Comparison of ENCODE assay signal across 22 cellular contexts in the genomic region with DNA sequence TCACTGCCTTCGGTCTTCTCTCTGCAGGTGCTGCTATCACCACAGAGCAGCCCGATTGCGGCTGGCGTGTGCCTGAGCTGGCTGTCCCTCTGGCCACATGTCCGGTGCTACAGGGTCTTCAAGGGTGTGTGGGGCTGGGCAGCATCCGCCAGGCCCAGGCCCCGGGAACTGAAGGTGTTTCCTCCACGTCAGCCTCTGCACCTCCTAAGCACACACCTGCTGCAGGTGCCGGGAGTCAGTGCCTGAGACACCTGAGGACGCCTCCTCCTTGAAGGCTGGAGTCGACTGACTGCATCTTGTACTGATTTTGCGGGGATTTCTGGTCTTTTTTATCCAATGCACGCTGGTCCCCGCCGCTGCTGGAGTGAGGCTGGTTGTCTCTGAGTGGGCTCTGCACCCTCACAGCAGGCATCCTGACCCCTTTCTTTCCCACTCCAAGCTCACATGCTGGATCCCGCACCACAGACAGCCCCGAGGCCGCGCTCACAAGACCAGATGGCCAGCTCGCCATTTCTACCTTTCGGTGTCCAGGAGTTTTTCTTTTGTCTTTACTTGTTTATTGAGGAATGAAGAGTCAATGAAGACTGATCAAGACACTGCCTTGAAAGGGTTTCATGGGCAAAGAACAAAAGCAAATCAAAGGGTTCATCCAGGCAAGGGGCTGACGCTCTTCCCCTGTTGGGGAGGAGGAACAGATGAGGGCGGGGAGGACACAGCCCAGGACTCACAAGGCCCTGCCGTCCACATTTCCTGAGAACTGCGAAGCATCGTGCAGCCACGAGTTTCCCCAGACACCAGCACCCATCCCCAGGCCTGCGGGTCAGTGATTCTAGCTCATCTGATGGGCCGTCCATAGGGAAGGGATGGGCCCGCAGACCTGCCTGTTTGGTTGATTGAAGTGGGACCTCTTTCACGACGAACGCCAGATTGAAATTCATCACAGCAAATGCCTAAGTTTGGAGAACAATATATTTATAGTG.
"Had no signal": no experiment of that assay in that cellular context is flagged by ENCODE, and none has a peak within 500 bp of the region (broad histone marks: within the 10 kb centered on the region; RNA-seq: fewer than 3 reads in every experiment).

No MANE protein-coding gene starts in this region.

- H3K9me3 ChIP-seq: SJCRH30 had no signal

- H3K27ac Mint-ChIP-seq: IgD-negative memory B cell had no signal

- H3K36me3 Mint-ChIP-seq: IgD-negative memory B cell had no signal

- H3K4me1 Mint-ChIP-seq: IgD-negative memory B cell had no signal

- H3K36me3 ChIP-seq: SJCRH30 had no signal

- H3K27ac ChIP-seq: KMS-11, SJCRH30 had no signal

- H3K4me3 Mint-ChIP-seq: IgD-negative memory B cell had no signal

- DNase-seq: Kasumi-1, MM.1S, NCI-H1105, NCI-H1417, NCI-H187, NCI-H2029, NCI-H2081 treated with DMSO at 0.1 percent for 48 hours, NCI-H2171, NCI-H226, NCI-H446, NCI-H510A, NCI-H524 treated with DMSO at 0.1 percent for 48 hours, NCI-H69, NCI-H774, RPMI8226, SHP77, SJCRH30 had no signal

- H3K4me3 ChIP-seq: K562, SJCRH30 had no signal

- H3K4me1 ChIP-seq: SJCRH30 had no signal

- H3K27me3 ChIP-seq: SJCRH30 had no signal

- ATAC-seq: HepG2, K562, SK-N-SH treated with all-trans-retinoic acid at 6 μM for 48 hours had no signal
